ENCODE assay signal across 13 cellular contexts in the genomic region with DNA sequence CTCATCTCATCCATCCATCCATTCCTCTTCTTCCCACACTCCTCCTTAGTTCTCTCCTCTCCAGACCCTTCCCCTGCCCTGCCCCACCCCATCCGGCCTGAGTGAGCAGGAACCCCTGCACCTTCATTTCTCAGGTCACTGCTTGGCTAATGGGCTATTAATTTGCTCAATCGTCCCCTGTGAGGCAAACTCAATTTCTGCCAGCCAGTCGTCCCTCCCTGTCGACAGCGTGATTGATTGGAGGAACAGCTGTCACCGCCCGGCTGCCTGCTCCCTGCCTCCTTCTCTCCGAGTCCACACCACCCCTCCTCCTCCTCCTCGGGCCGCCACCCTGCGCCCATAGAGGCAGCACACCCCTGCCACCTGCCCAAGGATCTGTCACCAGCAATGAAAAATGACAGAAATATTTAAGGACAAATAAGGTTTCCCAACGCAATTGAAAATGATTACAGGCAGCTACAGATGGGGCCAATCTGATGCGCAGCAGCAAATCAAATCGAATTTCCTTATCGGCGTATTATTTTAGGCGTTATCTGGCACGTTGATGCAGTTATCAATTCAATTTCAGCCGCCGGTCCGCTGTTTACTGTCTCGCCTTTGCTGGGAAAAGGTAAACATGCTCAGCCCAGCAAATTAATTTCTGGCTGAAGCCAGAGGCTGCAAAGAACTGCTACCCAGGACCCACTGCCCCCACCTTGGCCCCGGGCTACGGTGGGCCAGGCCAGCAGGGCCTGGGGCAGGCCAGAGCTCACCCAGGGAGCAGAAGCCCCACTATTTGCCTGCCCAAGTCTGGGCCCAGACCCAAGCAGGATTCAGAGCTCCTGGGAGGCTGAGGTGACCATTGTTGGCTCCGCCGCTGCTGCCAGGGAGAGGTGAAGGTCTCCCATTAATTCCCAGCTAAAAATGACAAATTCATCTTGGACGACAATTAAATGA.
DNase-seq lines count a peak whose midpoint lies in the region; ATAC-seq lines count a peak whose summit lies in the region.
"Had no signal": no experiment of that assay in that cellular context is flagged by ENCODE, and none has a peak within 500 bp of the region (broad histone marks: within the 10 kb centered on the region; RNA-seq: fewer than 3 reads in every experiment).

No MANE protein-coding gene starts in this region.

- no peak overlapping the region for H3K4me2 ChIP-seq in neuronal stem cell (ENCODE audit: insufficient read depth, low read length, poor library complexity, severe bottlenecking)
- H3K4me2 ChIP-seq: KMS-11 had no signal

- no peak overlapping the region for H2AFZ ChIP-seq in neuronal stem cell (ENCODE audit: low read length)

- H3K23ac ChIP-seq in neuronal stem cell (ENCODE audit: low read depth, low read length, poor library complexity) = peak overlapping the region; percentile 60

- H3K27me3 ChIP-seq in neuronal stem cell (ENCODE audit: control insufficient read depth in 3 of 3, insufficient read depth in 3 of 3, low read depth in 1 of 3, low read length in 3 of 3) = no peaks in the 10 kb centered on the region
- H3K27me3 ChIP-seq: thyroid gland had no signal

- no peak overlapping the region for H2BK12ac ChIP-seq in neuronal stem cell (ENCODE audit: low read length)

- no peak overlapping the region for H4K8ac ChIP-seq in neuronal stem cell (ENCODE audit: low read depth, low read length)

- no peak overlapping the region for H4K91ac ChIP-seq in neuronal stem cell (ENCODE audit: low read depth, low read length, poor library complexity)

- H3K27ac ChIP-seq in neuronal stem cell (replicated peaks; ENCODE audit: low read length) = no peak overlapping the region
- H3K27ac ChIP-seq: KMS-11, thyroid gland had no signal

- H3K36me3 ChIP-seq in neuronal stem cell (replicated peaks in 1 of 2; ENCODE audit: control insufficient read depth in 2 of 2, insufficient read depth in 2 of 2, low read length in 2 of 2) = peaks cover 0 to 16% of the 10 kb centered on the region in 2 donors
- H3K36me3 ChIP-seq: thyroid gland had no signal

- no peak overlapping the region for H2BK5ac ChIP-seq in neuronal stem cell (ENCODE audit: low read length)

- H3K4me3 ChIP-seq in neuronal stem cell (ENCODE audit: low read length in 2 of 2) = no peak overlapping the region
- H3K4me3 ChIP-seq: thyroid gland had no signal

- peaks cover 0 to 3% of the 10 kb centered on the region in 2 donors for H3K9me3 ChIP-seq in neuronal stem cell (replicated peaks in 1 of 2; ENCODE audit: control insufficient read depth in 2 of 2, insufficient read depth in 1 of 2, low read depth in 1 of 2, low read length in 2 of 2)
- H3K9me3 ChIP-seq: thyroid gland had no signal

- H2BK120ac ChIP-seq in neuronal stem cell (ENCODE audit: low read depth, low read length) = no peak overlapping the region

- no CpG with 5 or more reads among the region's 27 CpGs for WGBS in neuronal stem cell (ENCODE audit: extremely low coverage in 2 of 2, insufficient read length in 2 of 2, insufficient replicate concordance in 1 of 2), 2 donors

- peak overlapping the region; percentile 54 for H3K18ac ChIP-seq in neuronal stem cell (ENCODE audit: low read length)

- no peak overlapping the region for H3K9ac ChIP-seq in neuronal stem cell (ENCODE audit: low read depth, low read length, poor library complexity)
- H3K9ac ChIP-seq: KMS-11 had no signal

- H2AK5ac ChIP-seq in neuronal stem cell (ENCODE audit: low read depth, low read length) = no peak overlapping the region

- peak; percentile 15 for DNase-seq in DMS153 treated with DMSO at 0.1 percent for 48 hours (lab: John Stamatoyannopoulos, UW; ENCODE audit: unreplicated experiment)
- peak; percentile 51 to 82 for DNase-seq in NCI-H2081 (lab: John Stamatoyannopoulos, UW)
- peak; percentile 48 for DNase-seq in SHP77 treated with DMSO at 0.1 percent for 48 hours (lab: John Stamatoyannopoulos, UW)
- no peak for DNase-seq in neuronal stem cell (ENCODE audit: low spot score)
- no peak for DNase-seq in UCSD-AML1 (lab: John Stamatoyannopoulos, UW; ENCODE audit: unreplicated experiment)
- no peak for DNase-seq in HT-29 (ENCODE audit: low spot score)
- no peak for DNase-seq in stimulated activated CD8-positive, alpha-beta memory T cell treated with anti-CD3 and anti-CD28 coated beads, Interleukin-4, amount 100 ng/mL, for 48 hours
- DNase-seq: activated effector memory CD4-positive, alpha-beta T cell treated with Interleukin-2 at 50 U/mL for 16 hours; NCI-H446 treated with DMSO at 0.1 percent for 48 hours; occipital lobe had no signal

- no peak overlapping the region for H3K14ac ChIP-seq in neuronal stem cell (ENCODE audit: low read length)

- H3K4me1 ChIP-seq in neuronal stem cell (ENCODE audit: control insufficient read depth in 2 of 2, insufficient read depth in 1 of 2, low read depth in 1 of 2, low read length in 2 of 2) = peaks cover 0 to 5% of the 10 kb centered on the region in 2 donors

- H3K4ac ChIP-seq in neuronal stem cell (ENCODE audit: low read length) = no peak overlapping the region

- ATAC-seq in HG03025 (IDR thresholded peaks at IDR 0.05; ENCODE audit: low FRiP score, unreplicated experiment) = no peak

- no peaks in the 10 kb centered on the region for H3K79me1 ChIP-seq in neuronal stem cell (ENCODE audit: low read depth, low read length)

- no peak overlapping the region for H2BK15ac ChIP-seq in neuronal stem cell (ENCODE audit: low read length)

Comparison
In these comparisons a context has a peak if more than half of its experiments do, and no peak if none do; other contexts are left out.
1. DNase-seq: peak in DMS153 treated with DMSO at 0.1 percent for 48 hours (single experiment), NCI-H2081 (2 of 2) and SHP77 treated with DMSO at 0.1 percent for 48 hours (single experiment); none in neuronal stem cell (single experiment), UCSD-AML1 (single experiment), HT-29 (single experiment) and stimulated activated CD8-positive, alpha-beta memory T cell treated with anti-CD3 and anti-CD28 coated beads, Interleukin-4, amount 100 ng/mL, for 48 hours (single experiment).